8 cellular contexts compared by ENCODE assay signal in the genomic region with DNA sequence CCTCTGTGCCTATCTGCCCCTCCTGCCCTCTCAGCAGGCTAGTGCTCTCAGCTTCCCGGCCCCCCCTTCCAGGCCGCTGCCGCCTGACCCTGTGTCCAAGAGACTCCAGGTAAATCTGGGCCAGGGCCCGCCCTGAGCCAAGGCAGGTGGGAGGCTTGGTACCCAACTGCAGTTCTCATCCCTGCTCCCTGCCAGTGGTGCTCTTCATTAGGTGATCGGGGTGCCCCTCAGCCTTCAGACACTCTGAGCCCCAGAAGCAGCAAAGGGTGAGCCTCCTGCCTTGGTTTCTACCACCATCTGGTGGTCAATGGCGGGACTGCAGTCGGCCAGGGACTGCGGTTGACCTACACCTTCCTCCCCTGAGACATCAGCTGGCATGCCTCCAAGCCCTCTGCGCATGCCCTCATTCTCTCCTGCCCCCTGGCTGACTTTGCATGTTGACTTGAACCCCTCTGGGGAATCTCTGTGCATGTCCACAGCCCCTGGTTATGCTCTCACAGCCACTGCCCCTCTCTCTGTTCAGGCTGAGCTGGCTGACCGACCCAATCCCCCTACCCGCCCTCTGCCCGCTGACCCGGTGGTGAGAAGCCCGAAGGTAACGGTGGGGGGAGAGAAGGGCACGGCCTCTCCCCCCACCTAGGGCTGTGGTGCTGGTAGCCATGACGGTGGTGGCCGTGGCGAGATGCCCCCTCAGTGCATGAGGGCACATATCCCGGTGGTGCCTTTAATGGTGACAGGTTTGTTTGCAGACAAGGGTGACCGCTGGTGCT. TPM values are rescaled to one million over a fixed set of nuclear protein-coding genes. Genes with fewer than 3 reads are reported as not detected.
DNase-seq lines count a peak whose midpoint lies in the region; ATAC-seq and TF ChIP-seq lines count a peak whose summit lies in the region.

No MANE protein-coding gene starts in this region.

- no peaks in the 10 kb centered on the region for H3K9me3 Mint-ChIP-seq in activated T-cell treated with anti-CD3 and anti-CD28 coated beads, Interleukin-2, amount 50 U/mL, for 72 hours

- H3K27ac Mint-ChIP-seq in activated T-cell treated with anti-CD3 and anti-CD28 coated beads, Interleukin-2, amount 50 U/mL, for 72 hours, result no peak overlapping the region

- peak; percentile 44 for ATAC-seq in GM19438 (IDR thresholded peaks at IDR 0.05; ENCODE audit: low read depth, unreplicated experiment)
- ATAC-seq in activated T-cell treated with anti-CD3 and anti-CD28 coated beads, Interleukin-2, amount 50 U/mL, for 72 hours (replicated peaks in 1 of 2), result peak; percentile 62 to 66

- H3K9me3 ChIP-seq in BE2C, result no peaks in the 10 kb centered on the region
- no peaks in the 10 kb centered on the region for H3K9me3 ChIP-seq in MG63
- H3K9me3 ChIP-seq in neuronal stem cell (replicated peaks in 1 of 2; ENCODE audit: control insufficient read depth in 2 of 2, insufficient read depth in 1 of 2, low read depth in 1 of 2, low read length in 2 of 2), result no peaks in the 10 kb centered on the region

- peaks cover 8% of the 10 kb centered on the region for H3K79me1 ChIP-seq in neuronal stem cell (ENCODE audit: low read depth, low read length)

- no peaks in the 10 kb centered on the region for H3K27me3 Mint-ChIP-seq in activated T-cell treated with anti-CD3 and anti-CD28 coated beads, Interleukin-2, amount 50 U/mL, for 72 hours (ENCODE audit: low read depth)

- WGBS in neuronal stem cell (ENCODE audit: extremely low coverage in 2 of 2, insufficient read length in 2 of 2, insufficient replicate concordance in 1 of 2), 2 donors, result no CpG with 5 or more reads among the region's 21 CpGs

- H3K14ac ChIP-seq in neuronal stem cell (ENCODE audit: low read length), result no peak overlapping the region

- peak overlapping the region; percentile 19 for H2BK120ac ChIP-seq in neuronal stem cell (ENCODE audit: low read depth, low read length)

- H3K23ac ChIP-seq in neuronal stem cell (ENCODE audit: low read depth, low read length, poor library complexity), result peak overlapping the region; percentile 57

- H3K4ac ChIP-seq in neuronal stem cell (ENCODE audit: low read length), result peak overlapping the region; percentile 81

- H3K4me1 Mint-ChIP-seq in activated T-cell treated with anti-CD3 and anti-CD28 coated beads, Interleukin-2, amount 50 U/mL, for 72 hours (ENCODE audit: low read depth), result peaks cover 37% of the 10 kb centered on the region

- H2BK15ac ChIP-seq in neuronal stem cell (ENCODE audit: low read length), result peak overlapping the region; percentile 86

- H3K27ac ChIP-seq in neuronal stem cell (replicated peaks; ENCODE audit: low read length), result no peak overlapping the region

- no peak overlapping the region for H2BK12ac ChIP-seq in neuronal stem cell (ENCODE audit: low read length)

- peak; percentile 100 for DNase-seq in BE2C
- DNase-seq in MG63, result peak; percentile 85
- DNase-seq in RKO (ENCODE audit: low spot score), result peak; percentile 88
- peak; percentile 95 to 97 for DNase-seq in activated T-cell treated with anti-CD3 and anti-CD28 coated beads, Interleukin-2, amount 50 U/mL, for 72 hours
- DNase-seq in fibroblast of peridontal ligament (ENCODE audit: extremely low read depth), result peak; percentile 68
- peak; percentile 88 for DNase-seq in neuronal stem cell (ENCODE audit: low spot score)
- DNase-seq in stromal cell of bone marrow (ENCODE audit: low read depth), result peak; percentile 40

- H2AK5ac ChIP-seq in neuronal stem cell (ENCODE audit: low read depth, low read length), result peak overlapping the region; percentile 93

- H3K36me3 Mint-ChIP-seq in activated T-cell treated with anti-CD3 and anti-CD28 coated beads, Interleukin-2, amount 50 U/mL, for 72 hours (ENCODE audit: insufficient read depth in 2 of 2), result peaks cover 0 to 2% of the 10 kb centered on the region in 2 donors

- no peaks in the 10 kb centered on the region for H3K27me3 ChIP-seq in BE2C
- H3K27me3 ChIP-seq in MG63, result no peaks in the 10 kb centered on the region
- H3K27me3 ChIP-seq in neuronal stem cell (ENCODE audit: control insufficient read depth in 3 of 3, insufficient read depth in 3 of 3, low read depth in 1 of 3, low read length in 3 of 3), result no peaks in the 10 kb centered on the region

- H3K18ac ChIP-seq in neuronal stem cell (ENCODE audit: low read length), result peak overlapping the region; percentile 78

- TF ChIP-seq CTCF in BE2C (IDR thresholded peaks at IDR 0.05; ENCODE audit: low read depth, low read length), result peak; percentile 99

- no peak overlapping the region for H4K91ac ChIP-seq in neuronal stem cell (ENCODE audit: low read depth, low read length, poor library complexity)

- no peaks in the 10 kb centered on the region; the same call in 1 of the 2 replicates for H3K4me1 ChIP-seq in BE2C
- H3K4me1 ChIP-seq in neuronal stem cell (ENCODE audit: control insufficient read depth in 2 of 2, insufficient read depth in 1 of 2, low read depth in 1 of 2, low read length in 2 of 2), result peaks cover 12 to 15% of the 10 kb centered on the region in 2 donors

- no peak overlapping the region for H3K4me3 Mint-ChIP-seq in activated T-cell treated with anti-CD3 and anti-CD28 coated beads, Interleukin-2, amount 50 U/mL, for 72 hours

- no peaks in the 10 kb centered on the region for H3K36me3 ChIP-seq in BE2C
- peaks cover 49% of the 10 kb centered on the region for H3K36me3 ChIP-seq in MG63
- peaks cover 20 to 38% of the 10 kb centered on the region in 2 donors for H3K36me3 ChIP-seq in neuronal stem cell (replicated peaks in 1 of 2; ENCODE audit: control insufficient read depth in 2 of 2, insufficient read depth in 2 of 2, low read length in 2 of 2)

- H2AFZ ChIP-seq in neuronal stem cell (ENCODE audit: low read length), result no peak overlapping the region

- no peak overlapping the region for H4K8ac ChIP-seq in neuronal stem cell (ENCODE audit: low read depth, low read length)

- H2BK5ac ChIP-seq in neuronal stem cell (ENCODE audit: low read length), result peak overlapping the region; percentile 88

- H3K4me2 ChIP-seq in neuronal stem cell (ENCODE audit: insufficient read depth, low read length, poor library complexity, severe bottlenecking), result peak overlapping the region; percentile 93

- H3K9ac ChIP-seq in neuronal stem cell (ENCODE audit: low read depth, low read length, poor library complexity), result peak overlapping the region; percentile 79

- H3K4me3 ChIP-seq in BE2C (ENCODE audit: low read depth, low read length) (peak overlapping the region; percentile 69), MG63 (no peak overlapping the region), neuronal stem cell (ENCODE audit: low read length in 2 of 2) (no peak overlapping the region)

RNA-seq across cellular contexts. Expression of a gene that starts 2.0 kb away (rescaled TPM):
- not detected for polyA plus RNA-seq in BE2C (2012; ENCODE audit: insufficient read depth, insufficient read length, low read depth)
- 12.0 and 13.0 TPM in 2 replicates for total RNA-seq in MG63 (2014; rRNA removed; shearing (Covaris generic); ENCODE audit: low replicate concordance)
- 1 to 10 TPM; 3.4 to 4.0 TPM for total RNA-seq in activated T-cell treated with anti-CD3 and anti-CD28 coated beads, Interleukin-2, amount 50 U/mL, for 72 hours
- 24.6 TPM for polyA plus RNA-seq in neuronal stem cell (2013, experiment 1 of 2)
- polyA plus RNA-seq in neuronal stem cell (2013, experiment 2 of 2), result 24.2 TPM

RNA-seq across cellular contexts. Expression of a gene that starts 10.4 kb away (rescaled TPM):
- polyA plus RNA-seq in BE2C (2012; ENCODE audit: insufficient read depth, insufficient read length, low read depth), result 95.5 TPM
- 189 and 285 TPM in 2 replicates for total RNA-seq in MG63 (2014; rRNA removed; shearing (Covaris generic); ENCODE audit: low replicate concordance)
- 10 to 100 TPM; 40.8 to 42.1 TPM for total RNA-seq in activated T-cell treated with anti-CD3 and anti-CD28 coated beads, Interleukin-2, amount 50 U/mL, for 72 hours
- polyA plus RNA-seq in neuronal stem cell (2013, experiment 1 of 2), result 32.1 TPM
- 31.7 TPM for polyA plus RNA-seq in neuronal stem cell (2013, experiment 2 of 2)

RNA-seq across cellular contexts. Expression of a gene that starts 17.1 kb away (rescaled TPM):
- polyA plus RNA-seq in BE2C (2012; ENCODE audit: insufficient read depth, insufficient read length, low read depth), result 13.2 TPM
- total RNA-seq in MG63 (2014; rRNA removed; shearing (Covaris generic); ENCODE audit: low replicate concordance), result 0.64 and 3.0 TPM in 2 replicates
- 1 to 10 TPM; 4.1 to 4.7 TPM for total RNA-seq in activated T-cell treated with anti-CD3 and anti-CD28 coated beads, Interleukin-2, amount 50 U/mL, for 72 hours
- 15.2 TPM for polyA plus RNA-seq in neuronal stem cell (2013, experiment 1 of 2)
- polyA plus RNA-seq in neuronal stem cell (2013, experiment 2 of 2), result 14.6 TPM

RNA-seq across cellular contexts. Expression of a gene that starts 27.9 kb away (rescaled TPM):
- polyA plus RNA-seq in BE2C (2012; ENCODE audit: insufficient read depth, insufficient read length, low read depth), result not detected
- total RNA-seq in MG63 (2014; rRNA removed; shearing (Covaris generic); ENCODE audit: low replicate concordance), result not detected in 2 replicates
- total RNA-seq in activated T-cell treated with anti-CD3 and anti-CD28 coated beads, Interleukin-2, amount 50 U/mL, for 72 hours, result under 1 TPM in 1 of 2 donors, not detected in 1; 0.10 TPM
- 0.03 TPM for polyA plus RNA-seq in neuronal stem cell (2013, experiment 1 of 2)
- 0.06 TPM for polyA plus RNA-seq in neuronal stem cell (2013, experiment 2 of 2)

RNA-seq across cellular contexts. Expression of a gene that starts 28.0 kb away (rescaled TPM):
- polyA plus RNA-seq in BE2C (2012; ENCODE audit: insufficient read depth, insufficient read length, low read depth), result 0.28 TPM
- not detected in 2 replicates for total RNA-seq in MG63 (2014; rRNA removed; shearing (Covaris generic); ENCODE audit: low replicate concordance)
- total RNA-seq in activated T-cell treated with anti-CD3 and anti-CD28 coated beads, Interleukin-2, amount 50 U/mL, for 72 hours, result 1 to 10 TPM; 1.1 to 1.4 TPM
- polyA plus RNA-seq in neuronal stem cell (2013, experiment 1 of 2), result 2.7 TPM
- 2.2 TPM for polyA plus RNA-seq in neuronal stem cell (2013, experiment 2 of 2)

Comparison
In these comparisons a context has a peak if more than half of its experiments do, and no peak if none do; other contexts are left out.
1. DNase-seq: peak in every context shown above with its lines; median percentile 100 in BE2C; 96 in activated T-cell treated with anti-CD3 and anti-CD28 coated beads, Interleukin-2, amount 50 U/mL, for 72 hours; 88 in RKO; 88 in neuronal stem cell; 85 in MG63; 68 in fibroblast of peridontal ligament; 40 in stromal cell of bone marrow.